In the genomic region with DNA sequence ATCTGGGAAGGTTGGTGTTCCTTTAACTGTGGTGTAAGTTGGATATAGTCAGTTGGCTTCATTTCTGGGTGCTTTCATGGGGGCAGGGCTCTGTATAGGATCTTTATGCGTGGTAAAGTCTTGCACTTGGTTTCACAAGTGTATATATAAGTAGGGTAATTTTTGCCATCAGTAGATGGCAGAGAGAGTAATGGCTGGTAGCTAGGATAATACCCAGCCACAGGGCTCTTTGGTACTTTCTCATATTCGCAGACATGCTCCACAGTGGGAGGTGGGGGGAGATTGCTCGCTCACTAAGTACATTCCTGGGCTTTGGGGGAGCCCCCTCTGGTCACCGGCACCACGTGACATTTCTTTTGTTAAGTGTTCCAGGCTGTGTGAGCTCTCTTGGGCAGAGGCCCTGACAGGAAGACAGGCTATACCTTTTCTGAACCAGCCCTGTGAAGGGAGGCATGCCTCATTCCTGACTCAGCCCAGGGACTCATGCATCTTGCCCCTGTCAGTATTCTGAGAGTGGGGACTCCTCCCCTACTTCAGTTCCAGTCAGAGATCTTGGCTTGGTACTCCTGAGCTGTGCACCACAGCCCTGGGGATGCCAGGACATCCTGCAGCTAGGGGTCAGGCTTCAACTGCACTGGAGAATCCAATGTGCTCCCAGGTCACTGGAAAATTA, we compare ENCODE assay signal across 19 cellular contexts. TPM values are rescaled to one million over a fixed set of nuclear protein-coding genes. Genes with fewer than 3 reads are reported as not detected.
A peak's percentile ranks its signal among the peaks of the same experiment; 100 is the strongest.
DNase-seq lines count a peak whose midpoint lies in the region; ATAC-seq, FAIRE-seq and TF ChIP-seq lines count a peak whose summit lies in the region.
"Had no signal": no experiment of that assay in that cellular context is flagged by ENCODE, and none has a peak within 500 bp of the region (broad histone marks: within the 10 kb centered on the region; RNA-seq: fewer than 3 reads in every experiment).

No MANE protein-coding gene starts in this region.

- no peak for FAIRE-seq in bronchial epithelial cell (lab: Jason Lieb, UNC)
- FAIRE-seq: astrocyte, GM18507, small intestine had no signal

- peak; percentile 40 to 69 for ATAC-seq in natural killer cell treated with Interleukin-12 subunit alpha and Interleukin-12 subunit beta and Interleukin-15 and Interleukin-18, amount 100 ng/mL, for 72 hours
- ATAC-seq in HG03342 (IDR thresholded peaks at IDR 0.05; ENCODE audit: unreplicated experiment): no peak

- DNase-seq in DMS53 (lab: John Stamatoyannopoulos, UW) (peak; percentile 11), DMS53 treated with DMSO at 0.1 percent for 48 hours (lab: John Stamatoyannopoulos, UW; ENCODE audit: unreplicated experiment) (no peak), bronchial epithelial cell (ENCODE audit: low read depth) (peak; percentile 55)
- DNase-seq in natural killer cell treated with Interleukin-12 subunit alpha and Interleukin-12 subunit beta and Interleukin-15 and Interleukin-18, amount 100 ng/mL, for 72 hours (ENCODE audit: low spot score): no peak
- DNase-seq in stimulated activated CD4-positive, alpha-beta T cell treated with anti-CD3 and anti-CD28 coated beads, Interleukin-12 subunit alpha, Interleukin-12 subunit beta, amount 100 ng/mL, for 4 hours: no peak
- DNase-seq in stimulated activated CD4-positive, alpha-beta T cell treated with anti-CD3 and anti-CD28 coated beads, Interleukin-4, amount 100 ng/mL, for 24 hours: no peak
- DNase-seq: activated gamma-delta T cell treated with Interleukin-2 at 50 U/mL for 16 hours, colonic mucosa, posterior cingulate gyrus, small intestine, trophoblast cell had no signal

- no peaks in the 10 kb centered on the region for H3K36me3 ChIP-seq in Loucy (ENCODE audit: insufficient read depth, low read length)
- no peaks in the 10 kb centered on the region for H3K36me3 ChIP-seq in bronchial epithelial cell (ENCODE audit: control insufficient read depth, insufficient read depth, low read length)
- H3K36me3 ChIP-seq: BLaER1 treated with 17β-estradiol and CSF1 and Interleukin-3, amounts not matched to agents 10 nM and 100 nM; colonic mucosa had no signal

- peaks cover 27 to 31% of the 10 kb centered on the region in 2 donors for H3K4me1 Mint-ChIP-seq in natural killer cell treated with Interleukin-12 subunit alpha and Interleukin-12 subunit beta and Interleukin-15 and Interleukin-18, amount 100 ng/mL, for 72 hours (ENCODE audit: low read depth in 2 of 2)

- H3K9me3 ChIP-seq in Loucy (ENCODE audit: insufficient read depth, low read depth, low read length): no peaks in the 10 kb centered on the region
- H3K9me3 ChIP-seq: colonic mucosa had no signal

- H3K4me1 ChIP-seq in Loucy (ENCODE audit: insufficient read depth, low read length, poor library complexity, severe bottlenecking): peaks cover 4% of the 10 kb centered on the region
- H3K4me1 ChIP-seq: colonic mucosa had no signal

- no peaks in the 10 kb centered on the region for H3K27me3 ChIP-seq in Loucy (ENCODE audit: insufficient read depth, low read length, poor library complexity, severe bottlenecking)
- H3K27me3 ChIP-seq in bronchial epithelial cell (ENCODE audit: control insufficient read depth, insufficient read depth, low read length): no peaks in the 10 kb centered on the region
- H3K27me3 ChIP-seq: BLaER1 treated with 17β-estradiol and CSF1 and Interleukin-3, amounts not matched to agents 10 nM and 100 nM; colonic mucosa had no signal

- no peaks in the 10 kb centered on the region for H3K9me2 ChIP-seq in Loucy (replicated peaks; ENCODE audit: low read depth, low read length)

- no peak overlapping the region for H3K4me2 ChIP-seq in Loucy (ENCODE audit: low read depth, low read length, poor library complexity, severe bottlenecking)
- H3K4me2 ChIP-seq: BLaER1 treated with 17β-estradiol and CSF1 and Interleukin-3, amounts not matched to agents 10 nM and 100 nM had no signal

- 0 out of 2 replicates have a peak, but pooled peaks have one; percentile 18 for TF ChIP-seq CTCF in Loucy (conservative IDR thresholded peaks at IDR 0.05; ENCODE audit: low read length)
- no peak for TF ChIP-seq CTCF in bronchial epithelial cell (IDR thresholded peaks at IDR 0.05; ENCODE audit: insufficient read depth, low read length, severe bottlenecking)

- H3K36me3 Mint-ChIP-seq in natural killer cell treated with Interleukin-12 subunit alpha and Interleukin-12 subunit beta and Interleukin-15 and Interleukin-18, amount 100 ng/mL, for 72 hours: peaks cover 4% of the 10 kb centered on the region

- peaks cover 6% of the 10 kb centered on the region for H3K9me3 Mint-ChIP-seq in natural killer cell treated with Interleukin-12 subunit alpha and Interleukin-12 subunit beta and Interleukin-15 and Interleukin-18, amount 100 ng/mL, for 72 hours

- H4K20me1 ChIP-seq in Loucy (ENCODE audit: insufficient read depth, low read length, poor library complexity, severe bottlenecking): no peaks in the 10 kb centered on the region
- H4K20me1 ChIP-seq: BLaER1 treated with 17β-estradiol and CSF1 and Interleukin-3, amounts not matched to agents 10 nM and 100 nM had no signal

- H3K79me2 ChIP-seq in Loucy (ENCODE audit: insufficient read depth, low read length): no peaks in the 10 kb centered on the region

- no peaks in the 10 kb centered on the region for H3F3A ChIP-seq in Loucy (ENCODE audit: low read depth)

- H2AFZ ChIP-seq in Loucy (ENCODE audit: low read length): no peak overlapping the region

- no peak overlapping the region for H3K9ac ChIP-seq in Loucy (ENCODE audit: low read depth, low read length, poor library complexity, severe bottlenecking)
- H3K9ac ChIP-seq: BLaER1 treated with 17β-estradiol and CSF1 and Interleukin-3, amounts not matched to agents 10 nM and 100 nM had no signal

- H3K27me3 Mint-ChIP-seq in natural killer cell treated with Interleukin-12 subunit alpha and Interleukin-12 subunit beta and Interleukin-15 and Interleukin-18, amount 100 ng/mL, for 72 hours: no peaks in the 10 kb centered on the region

- H3K4me3 ChIP-seq in Loucy (ENCODE audit: low read length, poor library complexity, severe bottlenecking) (no peak overlapping the region), bronchial epithelial cell (ENCODE audit: low read depth, low read length) (no peak overlapping the region)
- H3K4me3 ChIP-seq: BLaER1 treated with 17β-estradiol and CSF1 and Interleukin-3, amounts not matched to agents 10 nM and 100 nM; colonic mucosa had no signal

- H3K27ac Mint-ChIP-seq in natural killer cell treated with Interleukin-12 subunit alpha and Interleukin-12 subunit beta and Interleukin-15 and Interleukin-18, amount 100 ng/mL, for 72 hours: no peak overlapping the region

- no peak overlapping the region for H3K4me3 Mint-ChIP-seq in natural killer cell treated with Interleukin-12 subunit alpha and Interleukin-12 subunit beta and Interleukin-15 and Interleukin-18, amount 100 ng/mL, for 72 hours

RNA-seq across cellular contexts. Expression of a gene that starts 37.6 kb away (rescaled TPM):
- not detected in 2 replicates for total RNA-seq in bronchial epithelial cell
- not detected for total RNA-seq in natural killer cell treated with Interleukin-12 subunit alpha and Interleukin-12 subunit beta and Interleukin-15 and Interleukin-18, amount 100 ng/mL, for 72 hours
- total RNA-seq: astrocyte; lower leg skin; M059J; T-helper 1 cell treated with Interleukin-12 subunit alpha and Interleukin-12 subunit beta and Interleukin-4 antibody, amounts not matched to agents 30 ng/mL and 1 ng/mL, for 36 hours had no signal

RNA-seq across cellular contexts. Expression of a gene that starts 38.8 kb away (rescaled TPM):
- not detected in 2 replicates for total RNA-seq in bronchial epithelial cell
- total RNA-seq in natural killer cell treated with Interleukin-12 subunit alpha and Interleukin-12 subunit beta and Interleukin-15 and Interleukin-18, amount 100 ng/mL, for 72 hours: 10 to 100 TPM; 22.3 to 33.7 TPM
- total RNA-seq: astrocyte, lower leg skin, M059J had no signal

Comparison
In these comparisons a context has a peak if more than half of its experiments do, and no peak if none do; other contexts are left out.
1. DNase-seq: peak in DMS53 (single experiment) and bronchial epithelial cell (single experiment); none in DMS53 treated with DMSO at 0.1 percent for 48 hours (single experiment), natural killer cell treated with Interleukin-12 subunit alpha and Interleukin-12 subunit beta and Interleukin-15 and Interleukin-18, amount 100 ng/mL, for 72 hours (single experiment), stimulated activated CD4-positive, alpha-beta T cell treated with anti-CD3 and anti-CD28 coated beads, Interleukin-12 subunit alpha, Interleukin-12 subunit beta, amount 100 ng/mL, for 4 hours (single experiment) and stimulated activated CD4-positive, alpha-beta T cell treated with anti-CD3 and anti-CD28 coated beads, Interleukin-4, amount 100 ng/mL, for 24 hours (single experiment).
2. RNA of a gene that starts 38.8 kb away (total RNA-seq): 22.3 to 33.7 TPM in natural killer cell treated with Interleukin-12 subunit alpha and Interleukin-12 subunit beta and Interleukin-15 and Interleukin-18, amount 100 ng/mL, for 72 hours; not detected in bronchial epithelial cell; every median in the first group is over 10 times any median in the second.